Comparison of ENCODE assay signal across 17 cellular contexts in genomic region chr14:78747809-78748208, GRCh38.
DNase-seq lines count a peak whose midpoint lies in the region; ATAC-seq, FAIRE-seq and TF ChIP-seq lines count a peak whose summit lies in the region.
"Had no signal": no experiment of that assay in that cellular context is flagged by ENCODE, and none has a peak within 500 bp of the region (broad histone marks: within the 10 kb centered on the region; RNA-seq: fewer than 3 reads in every experiment).

No MANE protein-coding gene starts in this region.

- no peak for ATAC-seq in HepG2
- no peak for ATAC-seq in right lobe of liver
- no peak for ATAC-seq in T-helper 17 cell
- no peak for ATAC-seq in GM21528 (IDR thresholded peaks at IDR 0.05; ENCODE audit: low FRiP score, unreplicated experiment)
- no peak for ATAC-seq in HG03045 (IDR thresholded peaks at IDR 0.05; ENCODE audit: unreplicated experiment)
- ATAC-seq in HG03432 (IDR thresholded peaks at IDR 0.05; ENCODE audit: unreplicated experiment), result no peak

- no peaks in the 10 kb centered on the region for H4K20me1 ChIP-seq in HepG2 (ENCODE audit: insufficient read depth, low read length)
- H4K20me1 ChIP-seq in MM.1S (ENCODE audit: insufficient read depth, low read length), result no peaks in the 10 kb centered on the region

- in situ Hi-C loops in HepG2 (cut with HindIII; ENCODE audit: extremely low pct_ligation_motif_present, low pct_unique_long_range_greater_than_20kb), result no loop called here

- TF ChIP-seq CTCF in HepG2 (CRISPR knock-in tag; IDR thresholded peaks at IDR 0.05), result no peak
- TF ChIP-seq CTCF in right lobe of liver (IDR thresholded peaks at IDR 0.05), result no peak
- no peak for TF ChIP-seq CTCF in MM.1S (IDR thresholded peaks at IDR 0.05; ENCODE audit: low read length)

- H3K4me3 ChIP-seq in HepG2 (replicated peaks in 1 of 3; ENCODE audit: insufficient read depth in 1 of 3, low read depth in 2 of 3, low read length in 3 of 3) (no peak overlapping the region), right lobe of liver (no peak overlapping the region), MM.1S (ENCODE audit: low read length) (no peak overlapping the region)

- no peaks in the 10 kb centered on the region for H3K9me2 ChIP-seq in MM.1S (replicated peaks; ENCODE audit: insufficient read depth, low read length)

- no peaks in the 10 kb centered on the region for H3K36me3 Mint-ChIP-seq in T-helper 17 cell (ENCODE audit: low read depth)
- H3K36me3 Mint-ChIP-seq: CD4-positive, alpha-beta memory T cell; IgD-negative memory B cell had no signal

- H3K9me3 ChIP-seq in HepG2 (ENCODE audit: low read length) (no peaks in the 10 kb centered on the region), right lobe of liver (no peaks in the 10 kb centered on the region), MM.1S (replicated peaks; ENCODE audit: insufficient read depth, low read length) (no peaks in the 10 kb centered on the region), T-helper 17 cell (ENCODE audit: control insufficient read depth, low read length, poor library complexity, severe bottlenecking) (no peaks in the 10 kb centered on the region)

- TF ChIP-seq EP300 in HepG2 (IDR thresholded peaks at IDR 0.05; ENCODE audit: low read depth in 2 of 2, low read length in 2 of 2) (no peak), HepG2 (CRISPR knock-in tag; IDR thresholded peaks at IDR 0.05; ENCODE audit: borderline replicate concordance) (no peak)

- TF ChIP-seq POLR2A in HepG2 (IDR thresholded peaks at IDR 0.05; ENCODE audit: insufficient read depth in 1 of 2, low read depth in 2 of 2, low read length in 2 of 2) (no peak), right lobe of liver (IDR thresholded peaks at IDR 0.05) (no peak)

- H3K27ac ChIP-seq in HepG2 (ENCODE audit: extremely low read length, insufficient read depth, low read length) (no peak overlapping the region), right lobe of liver (no peak overlapping the region), MM.1S (ENCODE audit: low read length) (no peak overlapping the region)
- H3K27ac ChIP-seq: C4-2B had no signal

- no peak overlapping the region for H3K27ac Mint-ChIP-seq in T-helper 17 cell
- H3K27ac Mint-ChIP-seq: CD4-positive, alpha-beta memory T cell; H9; IgD-negative memory B cell had no signal

- no peaks in the 10 kb centered on the region for H3K27me3 Mint-ChIP-seq in T-helper 17 cell
- H3K27me3 Mint-ChIP-seq: CD4-positive, alpha-beta memory T cell; IgD-negative memory B cell had no signal

- H3K9ac ChIP-seq in HepG2 (ENCODE audit: insufficient read depth, low read depth, low read length) (no peak overlapping the region), MM.1S (ENCODE audit: low read length) (no peak overlapping the region)

- intact Hi-C loops in HepG2 (cut with micrococcal nuclease; ENCODE audit: unreplicated experiment), result no loop called here
- intact Hi-C loops in right lobe of liver (cut with DNase I), result no loop called here

- 2% methylated on average over 2 of the region's 2 CpGs for WGBS in HepG2 (ENCODE audit: low lambda C conversion rate)
- WGBS in right lobe of liver (ENCODE audit: insufficient coverage, low coverage, low lambda C conversion rate, missing lambda C conversion rate), result 43% methylated on average over 2 of the region's 2 CpGs

- POLR2A ChIA-PET in HepG2 (lab: Yijun Ruan, JAX), result no interaction called here

- H3K4me1 Mint-ChIP-seq in T-helper 17 cell, result no peaks in the 10 kb centered on the region
- H3K4me1 Mint-ChIP-seq: CD4-positive, alpha-beta memory T cell had no signal

- CTCF ChIA-PET in HepG2 (lab: Yijun Ruan, JAX; ENCODE audit: low intra/inter-chr PET ratio, low total read pairs), result no interaction called here

- no peaks in the 10 kb centered on the region for H3K79me2 ChIP-seq in HepG2 (ENCODE audit: insufficient read depth, low read length)
- H3K79me2 ChIP-seq in MM.1S (ENCODE audit: low read length), result no peaks in the 10 kb centered on the region

- H3K4me3 Mint-ChIP-seq in T-helper 17 cell, result peak overlapping the region; percentile 2
- H3K4me3 Mint-ChIP-seq: H9, IgD-negative memory B cell had no signal

- no peak for TF ChIP-seq RAD21 in HepG2 (CRISPR knock-in tag; IDR thresholded peaks at IDR 0.05)

- no TSS peak for BruUV-seq in HepG2 (replicated peaks; lab: Mats Ljungman, UMichigan)

- H3K36me3 ChIP-seq in HepG2 (replicated peaks in 1 of 2; ENCODE audit: control insufficient read depth in 1 of 2, insufficient read depth in 2 of 2, low read length in 2 of 2) (no peaks in the 10 kb centered on the region), right lobe of liver (no peaks in the 10 kb centered on the region), MM.1S (replicated peaks; ENCODE audit: insufficient read depth, low read length) (no peaks in the 10 kb centered on the region)

- no peak for DNase-seq in HepG2 (ENCODE audit: low spot score)
- no peak for DNase-seq in right lobe of liver
- peak; percentile 16 for DNase-seq in MM.1S
- no peak for DNase-seq in T-helper 17 cell
- DNase-seq: AML-193; CD4-positive, alpha-beta memory T cell; DMS153; DMS79; GDM1; GOT3; H9; KG1 had no signal

- H3F3A ChIP-seq in MM.1S (ENCODE audit: insufficient read depth, low read length), result peaks cover 14% of the 10 kb centered on the region

- H2AFZ ChIP-seq in HepG2 (ENCODE audit: low read length) (no peak overlapping the region), MM.1S (ENCODE audit: low read length) (no peak overlapping the region)

- H3K4me2 ChIP-seq in HepG2 (ENCODE audit: low read depth, low read length) (no peak overlapping the region), MM.1S (ENCODE audit: low read depth, low read length) (peak overlapping the region; percentile 24; the same call in 1 of the 2 replicates)

- no peaks in the 10 kb centered on the region for H3K27me3 ChIP-seq in HepG2 (ENCODE audit: control insufficient read depth in 1 of 2, insufficient read depth in 2 of 2, low read length in 2 of 2)
- no peaks in the 10 kb centered on the region for H3K27me3 ChIP-seq in right lobe of liver
- no peaks in the 10 kb centered on the region for H3K27me3 ChIP-seq in MM.1S (replicated peaks; ENCODE audit: insufficient read depth, low read length)

- FAIRE-seq in HepG2 (lab: Jason Lieb, UNC), result no peak

- no peaks in the 10 kb centered on the region for H3K4me1 ChIP-seq in HepG2 (ENCODE audit: insufficient read depth, low read length)
- no peaks in the 10 kb centered on the region for H3K4me1 ChIP-seq in right lobe of liver
- H3K4me1 ChIP-seq in MM.1S (ENCODE audit: low read length), result peaks cover 43% of the 10 kb centered on the region

TF ChIP-seq in HepG2, 621 proteins besides CTCF, POLR2A, EP300 and RAD21:
- TF ChIP-seq ZNF543 (CRISPR knock-in tag; IDR thresholded peaks at IDR 0.05), result no peak
- TF ChIP-seq MAFF (IDR thresholded peaks at IDR 0.05; ENCODE audit: low read depth, low read length), result peak; percentile 95
- no peak for TF ChIP-seq SMAD1 (CRISPR knock-in tag; IDR thresholded peaks at IDR 0.05; ENCODE audit: borderline replicate concordance, low read depth)
- TF ChIP-seq MAFK (conservative IDR thresholded peaks at IDR 0.05 in 1 of 2, IDR thresholded peaks at IDR 0.05 in 1 of 2; ENCODE audit: low read length in 2 of 2), result peak; percentile 87 to 97
